ENCODE assay signal across 8 cellular contexts in genomic region chr15:88624156-88624970, GRCh38. TPM values are rescaled to one million over a fixed set of nuclear protein-coding genes. Genes with fewer than 3 reads are reported as not detected.
DNase-seq lines count a peak whose midpoint lies in the region; ATAC-seq and TF ChIP-seq lines count a peak whose summit lies in the region.

No MANE protein-coding gene starts in this region.

- H3K27me3 ChIP-seq in SU-DHL-6 (ENCODE audit: low read length) (no peaks in the 10 kb centered on the region), duodenal mucosa (ENCODE audit: control insufficient read depth in 1 of 2, insufficient read depth in 2 of 2, low read length in 2 of 2) (no peaks in the 10 kb centered on the region), MG63 (no peaks in the 10 kb centered on the region)

- H3K9me3 ChIP-seq in SU-DHL-6 (ENCODE audit: insufficient read depth, low read length) = no peaks in the 10 kb centered on the region
- no peaks in the 10 kb centered on the region for H3K9me3 ChIP-seq in duodenal mucosa (ENCODE audit: control insufficient read depth in 1 of 2, low read length in 2 of 2)
- no peaks in the 10 kb centered on the region for H3K9me3 ChIP-seq in mucosa of descending colon
- no peaks in the 10 kb centered on the region for H3K9me3 ChIP-seq in MG63

- no peaks in the 10 kb centered on the region for H3K9me2 ChIP-seq in SU-DHL-6 (replicated peaks; ENCODE audit: insufficient read depth, low read length)

- TF ChIP-seq CTCF in GM12875 (IDR thresholded peaks at IDR 0.05; ENCODE audit: borderline replicate concordance, insufficient read depth, low read depth, low read length) (peak; percentile 49), HFFc6 (IDR thresholded peaks at IDR 0.05) (peak; percentile 64), SU-DHL-6 (IDR thresholded peaks at IDR 0.05; ENCODE audit: insufficient read depth, low read length, poor library complexity, severe bottlenecking) (peak; percentile 22), mucosa of descending colon (IDR thresholded peaks at IDR 0.05) (no peak)

- peak overlapping the region; percentile 88 for H3K27ac Mint-ChIP-seq in HFFc6

- peaks cover 75% of the 10 kb centered on the region for H3K79me2 ChIP-seq in SU-DHL-6 (ENCODE audit: insufficient read depth, low read length)

- no peak for DNase-seq in HFFc6
- DNase-seq in mucosa of descending colon = peak in 2 of 3 donors; percentile 21 to 52
- DNase-seq in SW 1271 (lab: John Stamatoyannopoulos, UW) = no peak
- no peak for DNase-seq in MG63
- DNase-seq in mucosa of gallbladder (ENCODE audit: low spot score) = no peak

- H3K4me3 ChIP-seq in GM12875 (ENCODE audit: low read depth, low read length) (peak overlapping the region; percentile 18), SU-DHL-6 (ENCODE audit: insufficient read depth, low read length, poor library complexity, severe bottlenecking) (no peak overlapping the region), duodenal mucosa (ENCODE audit: low read depth in 1 of 2, low read length in 2 of 2) (no peak overlapping the region), mucosa of descending colon (no peak overlapping the region), MG63 (no peak overlapping the region)

- peaks cover 61% of the 10 kb centered on the region for H3K36me3 Mint-ChIP-seq in HFFc6 (ENCODE audit: low read depth)

- H3K4me1 Mint-ChIP-seq in HFFc6 (ENCODE audit: low read depth) = peaks cover 73% of the 10 kb centered on the region

- intact Hi-C loops in mucosa of descending colon (cut with DNase I, micrococcal nuclease) = no loop called here

- peaks cover 6% of the 10 kb centered on the region; the same call in 1 of the 2 replicates for H3K36me3 ChIP-seq in SU-DHL-6 (ENCODE audit: low read length)
- peaks cover 3 to 21% of the 10 kb centered on the region in 2 donors for H3K36me3 ChIP-seq in duodenal mucosa (ENCODE audit: control insufficient read depth in 1 of 2, insufficient read depth in 2 of 2, low read length in 2 of 2)
- H3K36me3 ChIP-seq in mucosa of descending colon (ENCODE audit: low read depth) = no peaks in the 10 kb centered on the region
- peaks cover 65% of the 10 kb centered on the region for H3K36me3 ChIP-seq in MG63

- H3K9me3 Mint-ChIP-seq in HFFc6 = no peaks in the 10 kb centered on the region

- no peak overlapping the region for H2AFZ ChIP-seq in SU-DHL-6 (ENCODE audit: low read depth, low read length, severe bottlenecking)

- H3K9ac ChIP-seq in SU-DHL-6 (ENCODE audit: low read length) = peak overlapping the region; percentile 96; the same call in 1 of the 2 replicates
- peak overlapping the region; percentile 32 to 41 for H3K9ac ChIP-seq in duodenal mucosa (ENCODE audit: low read depth in 1 of 2, low read length in 2 of 2)

- H3K27ac ChIP-seq in SU-DHL-6 (ENCODE audit: low read depth, low read length) = no peak overlapping the region
- no peak overlapping the region for H3K27ac ChIP-seq in duodenal mucosa (ENCODE audit: low read depth, low read length)

- H3K4me2 ChIP-seq in SU-DHL-6 (ENCODE audit: low read depth, low read length, poor library complexity, severe bottlenecking) = peak overlapping the region; percentile 74

- ATAC-seq in mucosa of descending colon = peak; percentile 23

- H3K27me3 Mint-ChIP-seq in HFFc6 (ENCODE audit: insufficient read depth) = no peaks in the 10 kb centered on the region; the same call in 1 of the 2 replicates

- H3F3A ChIP-seq in SU-DHL-6 (ENCODE audit: insufficient read depth) = no peaks in the 10 kb centered on the region

- peak overlapping the region; percentile 93 for H3K4me3 Mint-ChIP-seq in HFFc6

- peaks cover 34% of the 10 kb centered on the region; the same call in 1 of the 2 replicates for H4K20me1 ChIP-seq in SU-DHL-6 (ENCODE audit: low read depth, low read length)

- H3K4me1 ChIP-seq in duodenal mucosa (ENCODE audit: control insufficient read depth in 1 of 2, insufficient read depth in 2 of 2, low read length in 2 of 2) = peaks cover 44 to 47% of the 10 kb centered on the region in 2 donors
- peaks cover 24% of the 10 kb centered on the region for H3K4me1 ChIP-seq in mucosa of descending colon (ENCODE audit: low read depth)

RNA-seq across cellular contexts. Expression of gene AEN, which starts 3.2 kb away (rescaled TPM):
- 10 to 100 TPM; 65.4 to 73.4 (median 67.8) TPM for total RNA-seq in HFFc6 (2021; fragmentation: NEBNext Ultra II Directional; extraction: Animal tissue kit (Norgen Biotek cat#: 25700))
- total RNA-seq in mucosa of descending colon (10 to 100 TPM in 2 of 3 donors, 1 to 10 TPM in 1; 8.9 to 22.6 (median 13.3) TPM), mucosa of gallbladder (34.4 TPM)
- total RNA-seq in MG63 (2014; rRNA removed; shearing (Covaris generic); ENCODE audit: low replicate concordance) = 33.5 and 48.4 TPM in 2 replicates

RNA-seq across cellular contexts. Expression of gene ISG20, which starts 14.5 kb away (rescaled TPM):
- total RNA-seq in HFFc6 (2021; fragmentation: NEBNext Ultra II Directional; extraction: Animal tissue kit (Norgen Biotek cat#: 25700)) = 1 to 10 TPM in 1 of 6 experiments, under 1 TPM in 5; 0.47 to 1.5 (median 0.76) TPM
- total RNA-seq in mucosa of descending colon (10 to 100 TPM; 32.2 to 69.0 (median 55.4) TPM), mucosa of gallbladder (383 TPM)
- 19.2 TPM in 1 of 2 replicates, not detected in the other for total RNA-seq in MG63 (2014; rRNA removed; shearing (Covaris generic); ENCODE audit: low replicate concordance)

Comparison
In these comparisons a context has a peak if more than half of its experiments do, and no peak if none do; other contexts are left out.
1. DNase-seq: peak in mucosa of descending colon (2 of 3); none in HFFc6 (single experiment), SW 1271 (0 of 2), MG63 (single experiment) and mucosa of gallbladder (single experiment).